In genomic region chr11:67023957-67024353, GRCh38 we compare ENCODE assay signal across 1 cellular context.
TF ChIP-seq lines count a peak whose summit lies in the region.

No MANE protein-coding gene starts in this region.

TF ChIP-seq in GM12878, 131 proteins besides CTCF, POLR2A, EP300 and RAD21:
- no peak for TF ChIP-seq TCF12 (IDR thresholded peaks at IDR 0.05; ENCODE audit: low read depth, low read length)
- no peak for TF ChIP-seq MTA3 (IDR thresholded peaks at IDR 0.05; ENCODE audit: borderline replicate concordance, low read length)
- no peak for TF ChIP-seq JUND (IDR thresholded peaks at IDR 0.05; ENCODE audit: low read depth, low read length)
- TF ChIP-seq ZNF217 (IDR thresholded peaks at IDR 0.05) = no peak
- TF ChIP-seq E4F1 (IDR thresholded peaks at IDR 0.05; ENCODE audit: borderline replicate concordance, partially characterized antibody) = no peak
